In genomic region chr10:50593523-50593922, GRCh38 we compare ENCODE assay signal across 21 cellular contexts. TPM values are rescaled to one million over a fixed set of nuclear protein-coding genes. Genes with fewer than 3 reads are reported as not detected.
DNase-seq lines count a peak whose midpoint lies in the region; ATAC-seq and TF ChIP-seq lines count a peak whose summit lies in the region.
"Had no signal": no experiment of that assay in that cellular context is flagged by ENCODE, and none has a peak within 500 bp of the region (broad histone marks: within the 10 kb centered on the region; RNA-seq: fewer than 3 reads in every experiment).

No MANE protein-coding gene starts in this region.

- H3K79me2 ChIP-seq in fibroblast of lung (ENCODE audit: control insufficient read depth, insufficient read depth, low read length), result no peaks in the 10 kb centered on the region

- peak; percentile 77 for DNase-seq in HCEC 1CT
- no peak for DNase-seq in SJSA1 (ENCODE audit: low read depth in 1 of 2, low spot score in 2 of 2)
- peak; percentile 48 to 51 for DNase-seq in fibroblast of lung (ENCODE audit: low read depth in 2 of 2)
- DNase-seq in skeletal muscle cell (ENCODE audit: low read depth), result peak; percentile 61
- no peak for DNase-seq in activated CD8-positive, alpha-beta memory T cell treated with anti-CD3 and anti-CD28 coated beads, Interleukin-2, amount 10 ng/mL, durations not matched to agents 7 days and 5 days
- no peak for DNase-seq in NCI-H2081 treated with DMSO at 0.1 percent for 48 hours (lab: John Stamatoyannopoulos, UW)
- DNase-seq in NAMALWA (ENCODE audit: low spot score), result no peak
- DNase-seq: activated CD4-positive, alpha-beta T cell treated with anti-CD3 and anti-CD28 coated beads, Interleukin-2, amount 10 ng/mL, durations not matched to agents 7 days and 5 days; activated naive CD4-positive, alpha-beta T cell treated with anti-CD3 and anti-CD28 coated beads, Interleukin-2, amount 50 U/mL, for 16 hours; activated T-cell treated with anti-CD3 and anti-CD28 coated beads, Interleukin-2, amount 50 U/mL, for 1 hour; hippocampal formation; Kasumi-1; mesendoderm; NCI-H1417 treated with DMSO at 0.1 percent for 48 hours; NCI-H2171 treated with DMSO at 0.1 percent for 48 hours; small intestine; stimulated activated CD4-positive, alpha-beta T cell treated with anti-CD3 and anti-CD28 coated beads, Interleukin-4, amount 100 ng/mL, for 4 hours had no signal

- no peaks in the 10 kb centered on the region for H3K36me3 Mint-ChIP-seq in activated CD8-positive, alpha-beta memory T cell treated with anti-CD3 and anti-CD28 coated beads, Interleukin-2, amount 10 ng/mL, durations not matched to agents 7 days and 5 days
- H3K36me3 Mint-ChIP-seq: natural killer cell treated with Interleukin-12 subunit alpha and Interleukin-12 subunit beta and Interleukin-15 and Interleukin-18, amount 100 ng/mL, for 72 hours had no signal

- H3K9me3 ChIP-seq in SJSA1 (replicated peaks) (no peaks in the 10 kb centered on the region), fibroblast of lung (ENCODE audit: control insufficient read depth, insufficient read depth, low read depth, low read length) (no peaks in the 10 kb centered on the region)
- H3K9me3 ChIP-seq: BLaER1 treated with 17β-estradiol and CSF1 and Interleukin-3, amounts not matched to agents 10 nM and 100 nM; breast epithelium had no signal

- H3K4me2 ChIP-seq in fibroblast of lung (ENCODE audit: extremely low read depth, insufficient read depth, low read length), result no peak overlapping the region
- H3K4me2 ChIP-seq: BLaER1 treated with 17β-estradiol and CSF1 and Interleukin-3, amounts not matched to agents 10 nM and 100 nM had no signal

- no peaks in the 10 kb centered on the region for H3K27me3 ChIP-seq in SJSA1 (replicated peaks)
- H3K27me3 ChIP-seq in fibroblast of lung (ENCODE audit: control insufficient read depth, insufficient read depth, low read length), result no peaks in the 10 kb centered on the region
- H3K27me3 ChIP-seq: BLaER1 treated with 17β-estradiol and CSF1 and Interleukin-3, amounts not matched to agents 10 nM and 100 nM; breast epithelium had no signal

- H3K4me3 ChIP-seq in SJSA1 (no peak overlapping the region), fibroblast of lung (replicated peaks in 1 of 4; ENCODE audit: control extremely low read depth in 1 of 4, insufficient read depth in 1 of 4, low read depth in 3 of 4, low read length in 4 of 4) (peak overlapping the region in 1 of 4 experiments; percentile 9), skeletal muscle cell (ENCODE audit: low read depth, low read length) (no peak overlapping the region)
- H3K4me3 ChIP-seq: BLaER1 treated with 17β-estradiol and CSF1 and Interleukin-3, amounts not matched to agents 10 nM and 100 nM; breast epithelium had no signal

- H3K4me1 Mint-ChIP-seq in activated CD8-positive, alpha-beta memory T cell treated with anti-CD3 and anti-CD28 coated beads, Interleukin-2, amount 10 ng/mL, durations not matched to agents 7 days and 5 days, result no peaks in the 10 kb centered on the region
- H3K4me1 Mint-ChIP-seq: activated CD4-positive, alpha-beta T cell treated with anti-CD3 and anti-CD28 coated beads, Interleukin-2, amount 10 ng/mL, durations not matched to agents 7 days and 5 days had no signal

- H3K9me3 Mint-ChIP-seq in activated CD8-positive, alpha-beta memory T cell treated with anti-CD3 and anti-CD28 coated beads, Interleukin-2, amount 10 ng/mL, durations not matched to agents 7 days and 5 days (ENCODE audit: low read depth), result no peaks in the 10 kb centered on the region
- H3K9me3 Mint-ChIP-seq: activated CD4-positive, alpha-beta T cell treated with anti-CD3 and anti-CD28 coated beads, Interleukin-2, amount 10 ng/mL, durations not matched to agents 7 days and 5 days; natural killer cell treated with Interleukin-12 subunit alpha and Interleukin-12 subunit beta and Interleukin-15 and Interleukin-18, amount 100 ng/mL, for 72 hours had no signal

- CTCF ChIA-PET in activated CD8-positive, alpha-beta memory T cell treated with anti-CD3 and anti-CD28 coated beads, Interleukin-2, amount 10 ng/mL, durations not matched to agents 7 days and 5 days (lab: Charles Lee), result interaction anchor here (1.5 kb wide), 1 partner anchor 18 kb away, joined by 4 read pairs; no protein-coding TSS in a partner anchor

- H3K4me1 ChIP-seq in SJSA1 (replicated peaks), result peaks cover 28% of the 10 kb centered on the region
- peaks cover 12% of the 10 kb centered on the region for H3K4me1 ChIP-seq in fibroblast of lung (ENCODE audit: control insufficient read depth, extremely low read depth, insufficient read depth, low read length)
- H3K4me1 ChIP-seq: BLaER1 treated with 17β-estradiol and CSF1 and Interleukin-3, amounts not matched to agents 10 nM and 100 nM; breast epithelium had no signal

- no peaks in the 10 kb centered on the region for H3K27me3 Mint-ChIP-seq in activated CD8-positive, alpha-beta memory T cell treated with anti-CD3 and anti-CD28 coated beads, Interleukin-2, amount 10 ng/mL, durations not matched to agents 7 days and 5 days
- H3K27me3 Mint-ChIP-seq: activated CD4-positive, alpha-beta T cell treated with anti-CD3 and anti-CD28 coated beads, Interleukin-2, amount 10 ng/mL, durations not matched to agents 7 days and 5 days; natural killer cell treated with Interleukin-12 subunit alpha and Interleukin-12 subunit beta and Interleukin-15 and Interleukin-18, amount 100 ng/mL, for 72 hours had no signal

- ATAC-seq in activated CD8-positive, alpha-beta memory T cell treated with anti-CD3 and anti-CD28 coated beads, Interleukin-2, amount 10 ng/mL, durations not matched to agents 7 days and 5 days, result no peak
- ATAC-seq: HCT116; natural killer cell treated with Interleukin-12 subunit alpha and Interleukin-12 subunit beta and Interleukin-15 and Interleukin-18, amount 100 ng/mL, for 72 hours had no signal

- no peak overlapping the region for H3K4me3 Mint-ChIP-seq in activated CD8-positive, alpha-beta memory T cell treated with anti-CD3 and anti-CD28 coated beads, Interleukin-2, amount 10 ng/mL, durations not matched to agents 7 days and 5 days
- H3K4me3 Mint-ChIP-seq: activated CD4-positive, alpha-beta T cell treated with anti-CD3 and anti-CD28 coated beads, Interleukin-2, amount 10 ng/mL, durations not matched to agents 7 days and 5 days; natural killer cell treated with Interleukin-12 subunit alpha and Interleukin-12 subunit beta and Interleukin-15 and Interleukin-18, amount 100 ng/mL, for 72 hours had no signal

- no peak overlapping the region for H3K27ac Mint-ChIP-seq in activated CD8-positive, alpha-beta memory T cell treated with anti-CD3 and anti-CD28 coated beads, Interleukin-2, amount 10 ng/mL, durations not matched to agents 7 days and 5 days
- H3K27ac Mint-ChIP-seq: activated CD4-positive, alpha-beta T cell treated with anti-CD3 and anti-CD28 coated beads, Interleukin-2, amount 10 ng/mL, durations not matched to agents 7 days and 5 days; natural killer cell treated with Interleukin-12 subunit alpha and Interleukin-12 subunit beta and Interleukin-15 and Interleukin-18, amount 100 ng/mL, for 72 hours had no signal

- H4K20me1 ChIP-seq in fibroblast of lung (ENCODE audit: control insufficient read depth, extremely low read depth, insufficient read depth, low read length), result no peaks in the 10 kb centered on the region

- H3K27ac ChIP-seq in SJSA1 (peak overlapping the region; percentile 69), fibroblast of lung (ENCODE audit: insufficient read depth, low read length) (no peak overlapping the region)
- H3K27ac ChIP-seq: BLaER1 treated with 17β-estradiol and CSF1 and Interleukin-3, amounts not matched to agents 10 nM and 100 nM; breast epithelium had no signal

- H2AFZ ChIP-seq in fibroblast of lung (ENCODE audit: low read length), result no peak overlapping the region

- H3K36me3 ChIP-seq in SJSA1 (no peaks in the 10 kb centered on the region), fibroblast of lung (ENCODE audit: control insufficient read depth, insufficient read depth, low read length) (no peaks in the 10 kb centered on the region)
- H3K36me3 ChIP-seq: breast epithelium had no signal

- no peak overlapping the region for H3K9ac ChIP-seq in fibroblast of lung (ENCODE audit: insufficient read depth, low read length)
- H3K9ac ChIP-seq: BLaER1 treated with 17β-estradiol and CSF1 and Interleukin-3, amounts not matched to agents 10 nM and 100 nM had no signal

- no peak for TF ChIP-seq CTCF in fibroblast of lung (conservative IDR thresholded peaks at IDR 0.05 in 1 of 2, IDR thresholded peaks at IDR 0.05 in 1 of 2; ENCODE audit: low read depth in 1 of 2, low read length in 2 of 2)

RNA-seq across cellular contexts. Expression of gene SGMS1, which starts 30.2 kb away (rescaled TPM):
- 85.5 and 109 TPM in 2 replicates for total RNA-seq in SJSA1 (2014; rRNA removed; shearing (Covaris generic))
- 55.2 and 82.1 TPM in 2 replicates for total RNA-seq in fibroblast of lung
- 22.9 and 39.9 TPM in 2 replicates for polyA plus RNA-seq in fibroblast of lung
- 19.7 and 31.1 TPM in 2 replicates for polyA plus RNA-seq in fibroblast of lung (2012)
- 12.2 and 41.5 TPM in 2 replicates for polyA minus RNA-seq in fibroblast of lung (ENCODE audit: low replicate concordance)
- 10 to 100 TPM; 37.0 to 38.4 TPM for total RNA-seq in activated CD8-positive, alpha-beta memory T cell treated with anti-CD3 and anti-CD28 coated beads, Interleukin-2, amount 10 ng/mL, durations not matched to agents 7 days and 5 days

Comparison
In these comparisons a context has a peak if more than half of its experiments do, and no peak if none do; other contexts are left out.
1. DNase-seq: peak in HCEC 1CT (single experiment), fibroblast of lung (2 of 2) and skeletal muscle cell (single experiment); none in SJSA1 (0 of 2), activated CD8-positive, alpha-beta memory T cell treated with anti-CD3 and anti-CD28 coated beads, Interleukin-2, amount 10 ng/mL, durations not matched to agents 7 days and 5 days (single experiment), NCI-H2081 treated with DMSO at 0.1 percent for 48 hours (single experiment) and NAMALWA (single experiment).